ENCODE assay signal across 11 cellular contexts in the genomic region with DNA sequence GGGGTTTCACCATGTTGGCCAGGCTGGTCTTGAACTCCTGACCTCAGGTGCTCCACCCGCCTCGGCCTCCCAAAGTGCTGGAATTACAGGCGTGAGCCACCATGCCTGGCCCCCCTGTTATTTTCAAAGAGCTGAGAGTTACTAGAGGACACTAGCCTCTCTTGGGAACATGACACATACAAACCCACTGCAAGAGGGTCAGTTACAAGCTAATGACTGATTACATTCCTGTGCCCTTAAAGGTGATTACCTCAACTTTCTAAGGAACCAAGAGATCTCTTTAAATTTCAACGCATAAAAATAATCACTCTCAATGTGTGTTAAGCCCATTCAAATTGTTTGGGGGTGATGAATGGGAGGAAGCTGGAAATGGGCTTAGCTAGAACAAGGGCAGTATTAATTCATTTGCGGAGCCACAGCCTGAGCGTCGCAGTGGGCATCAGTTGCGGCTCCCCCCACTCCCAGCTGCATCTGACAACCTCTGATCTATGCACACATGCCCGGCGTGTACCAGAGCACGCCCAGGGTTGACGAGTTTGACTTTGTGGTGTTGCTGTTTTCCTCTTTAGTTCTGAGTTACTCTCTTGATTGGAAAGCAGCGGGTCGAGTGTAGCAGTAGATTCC.
DNase-seq lines count a peak whose midpoint lies in the region; ATAC-seq and TF ChIP-seq lines count a peak whose summit lies in the region.
"Had no signal": no experiment of that assay in that cellular context is flagged by ENCODE, and none has a peak within 500 bp of the region (broad histone marks: within the 10 kb centered on the region; RNA-seq: fewer than 3 reads in every experiment).

No MANE protein-coding gene starts in this region.

- peak overlapping the region; percentile 64 for H3K27ac ChIP-seq in brain microvascular endothelial cell
- H3K27ac ChIP-seq in layer of hippocampus (ENCODE audit: low read depth, low read length) = peak overlapping the region; percentile 80
- peak overlapping the region; percentile 89 for H3K27ac ChIP-seq in subcutaneous abdominal adipose tissue (ENCODE audit: low read depth, low read length)

- H3K4me3 ChIP-seq in brain microvascular endothelial cell (ENCODE audit: low read depth, low read length) = peak overlapping the region; percentile 24
- peak overlapping the region in 4 of 5 donors; percentile 7 to 51 (median 46) for H3K4me3 ChIP-seq in subcutaneous abdominal adipose tissue (ENCODE audit: low read depth in 1 of 5, low read length in 5 of 5)

- in situ Hi-C loops in brain microvascular endothelial cell (cut with HindIII; ENCODE audit: low pct_ligation_motif_present, low sequenced_read_pairs) = no loop called here

- no peak for TF ChIP-seq CTCF in brain microvascular endothelial cell (IDR thresholded peaks at IDR 0.05; ENCODE audit: low read depth, low read length, missing control alignments)

- peaks cover 9 to 66% (median 60%) of the 10 kb centered on the region in 5 donors for H3K4me1 ChIP-seq in subcutaneous abdominal adipose tissue (ENCODE audit: control insufficient read depth in 5 of 5, insufficient read depth in 5 of 5, low read length in 5 of 5)

- peak; percentile 63 for DNase-seq in HT1080 (ENCODE audit: low read depth)
- no peak for DNase-seq in brain microvascular endothelial cell
- no peak for DNase-seq in D341Med (ENCODE audit: low spot score)
- DNase-seq in GM19240 (ENCODE audit: insufficient read length, low spot score) = no peak
- DNase-seq: activated CD4-positive, alpha-beta T cell treated with anti-CD3 and anti-CD28 coated beads, Interleukin-2, amount 50 U/mL, for 48 hours; cerebellar nuclear complex; DND-41 had no signal

- H3K36me3 ChIP-seq in brain microvascular endothelial cell (replicated peaks) (no peaks in the 10 kb centered on the region), subcutaneous abdominal adipose tissue (ENCODE audit: control insufficient read depth in 5 of 5, insufficient read depth in 5 of 5, low read length in 5 of 5) (peaks cover 0 to 8% (median 0%) of the 10 kb centered on the region in 5 donors)

- H3K27me3 ChIP-seq in brain microvascular endothelial cell (replicated peaks) (no peaks in the 10 kb centered on the region), layer of hippocampus (ENCODE audit: control insufficient read depth, insufficient read depth, low read length) (no peaks in the 10 kb centered on the region), subcutaneous abdominal adipose tissue (ENCODE audit: control insufficient read depth in 5 of 5, insufficient read depth in 4 of 5, low read length in 5 of 5) (no peaks in the 10 kb centered on the region)

- peak overlapping the region in 2 of 5 donors; percentile 8 to 19 for H3K9ac ChIP-seq in subcutaneous abdominal adipose tissue (ENCODE audit: low read length in 5 of 5)

- no peaks in the 10 kb centered on the region for H3K9me3 ChIP-seq in subcutaneous abdominal adipose tissue (ENCODE audit: control insufficient read depth in 5 of 5, low read length in 5 of 5)

- ATAC-seq in GM21360 (IDR thresholded peaks at IDR 0.05; ENCODE audit: unreplicated experiment) (no peak), GM21423 (IDR thresholded peaks at IDR 0.05; ENCODE audit: unreplicated experiment) (no peak)
